ENCODE assay signal across 18 cellular contexts in the genomic region with DNA sequence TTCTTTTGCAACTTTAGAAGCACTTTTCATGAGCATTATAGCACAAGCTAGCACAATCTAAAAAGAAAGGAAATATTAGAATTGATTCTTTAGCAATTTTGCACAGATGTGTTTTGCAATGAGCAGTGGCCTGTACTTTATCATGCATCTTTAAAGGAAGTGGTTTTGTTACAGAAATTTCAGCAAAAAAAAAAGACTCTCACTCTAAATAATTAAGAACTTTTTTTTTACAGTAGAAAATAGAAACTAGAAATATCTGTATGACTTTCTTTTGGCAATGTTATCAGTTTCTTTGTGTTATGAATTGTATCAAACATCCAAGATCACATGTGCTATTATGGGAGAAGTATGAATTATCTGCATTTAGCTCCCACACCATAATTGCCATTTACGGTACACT.
DNase-seq lines count a peak whose midpoint lies in the region; ATAC-seq and TF ChIP-seq lines count a peak whose summit lies in the region.
"Had no signal": no experiment of that assay in that cellular context is flagged by ENCODE, and none has a peak within 500 bp of the region (broad histone marks: within the 10 kb centered on the region; RNA-seq: fewer than 3 reads in every experiment).

No MANE protein-coding gene starts in this region.

- H3K79me2 ChIP-seq in OCI-LY3 (ENCODE audit: low read length): no peaks in the 10 kb centered on the region
- H3K79me2 ChIP-seq: parathyroid adenoma had no signal

- H3K9me3 ChIP-seq in OCI-LY3 (ENCODE audit: insufficient read depth, low read length) (no peaks in the 10 kb centered on the region), mucosa of descending colon (no peaks in the 10 kb centered on the region)
- no peaks in the 10 kb centered on the region for H3K9me3 ChIP-seq in naive thymus-derived CD4-positive, alpha-beta T cell (ENCODE audit: control insufficient read depth in 2 of 3, low read length in 3 of 3)

- TF ChIP-seq CTCF in OCI-LY3 (IDR thresholded peaks at IDR 0.05; ENCODE audit: low read depth, low read length) (no peak), mucosa of descending colon (IDR thresholded peaks at IDR 0.05) (no peak)

- H3K9me3 Mint-ChIP-seq in activated T-cell treated with anti-CD3 and anti-CD28 coated beads, Interleukin-2, amount 50 U/mL, for 4 hours: peaks cover 3% of the 10 kb centered on the region
- peaks cover 0 to 22% (median 3%) of the 10 kb centered on the region in 11 donors for H3K9me3 Mint-ChIP-seq in naive thymus-derived CD4-positive, alpha-beta T cell

- no peak overlapping the region for H3K9ac ChIP-seq in OCI-LY3 (ENCODE audit: low read length)
- H3K9ac ChIP-seq: parathyroid adenoma had no signal

- peak overlapping the region; percentile 31 for H3K4me2 ChIP-seq in OCI-LY3 (ENCODE audit: low read length)
- H3K4me2 ChIP-seq: smooth muscle cell had no signal

- H3K4me3 ChIP-seq in OCI-LY3 (ENCODE audit: low read length): no peak overlapping the region
- H3K4me3 ChIP-seq in naive thymus-derived CD4-positive, alpha-beta T cell (ENCODE audit: low read length): no peak overlapping the region
- no peak overlapping the region for H3K4me3 ChIP-seq in mucosa of descending colon
- H3K4me3 ChIP-seq: smooth muscle cell had no signal

- H3K27ac Mint-ChIP-seq in naive thymus-derived CD4-positive, alpha-beta T cell: peak overlapping the region in 5 of 9 donors; percentile 32 to 84 (median 60)

- no peaks in the 10 kb centered on the region for H3K27me3 Mint-ChIP-seq in activated T-cell treated with anti-CD3 and anti-CD28 coated beads, Interleukin-2, amount 50 U/mL, for 4 hours (ENCODE audit: low read depth)
- no peaks in the 10 kb centered on the region for H3K27me3 Mint-ChIP-seq in naive thymus-derived CD4-positive, alpha-beta T cell

- no peaks in the 10 kb centered on the region for H4K20me1 ChIP-seq in OCI-LY3 (ENCODE audit: insufficient read depth, low read length)

- no peak for DNase-seq in activated T-cell treated with anti-CD3 and anti-CD28 coated beads, Interleukin-2, amount 50 U/mL, for 4 hours
- DNase-seq in activated T-cell treated with anti-CD3 and anti-CD28 coated beads, Interleukin-2, amount 50 U/mL, for 1 hour: no peak
- no peak for DNase-seq in naive thymus-derived CD4-positive, alpha-beta T cell
- DNase-seq in HEK293T (ENCODE audit: extremely low spot score) (no peak), mucosa of descending colon (no peak), SW480 (ENCODE audit: low spot score) (no peak)
- DNase-seq: dermis blood vessel endothelial cell; DMS153; kidney glomerular epithelial cell; NCI-H1436; NCI-H446 treated with DMSO at 0.1 percent for 48 hours; stimulated activated naive CD8-positive, alpha-beta T cell treated with anti-CD3 and anti-CD28 coated beads, Interleukin-15, Interleukin-2, amounts not matched to agents 100 U/mL and 50 U/mL, for 24 hours; SW 1271 had no signal

- ATAC-seq in activated T-cell treated with anti-CD3 and anti-CD28 coated beads, Interleukin-2, amount 50 U/mL, for 4 hours: peak; percentile 38 to 43
- peak; percentile 62 for ATAC-seq in GM18511 (IDR thresholded peaks at IDR 0.05; ENCODE audit: unreplicated experiment)
- ATAC-seq in naive thymus-derived CD4-positive, alpha-beta T cell: peak; percentile 36
- no peak for ATAC-seq in mucosa of descending colon
- ATAC-seq: stimulated activated naive CD8-positive, alpha-beta T cell treated with anti-CD3 and anti-CD28 coated beads, Interleukin-15, Interleukin-2, amounts not matched to agents 100 U/mL and 50 U/mL, for 24 hours had no signal

- peaks cover 40% of the 10 kb centered on the region for H3K4me1 Mint-ChIP-seq in activated T-cell treated with anti-CD3 and anti-CD28 coated beads, Interleukin-2, amount 50 U/mL, for 4 hours (ENCODE audit: low read depth)
- H3K4me1 Mint-ChIP-seq in naive thymus-derived CD4-positive, alpha-beta T cell: peaks cover 0 to 39% (median 5%) of the 10 kb centered on the region in 7 donors

- H2AFZ ChIP-seq in OCI-LY3 (ENCODE audit: low read depth, low read length): no peak overlapping the region
- H2AFZ ChIP-seq: parathyroid adenoma had no signal

- no peaks in the 10 kb centered on the region for H3K36me3 Mint-ChIP-seq in activated T-cell treated with anti-CD3 and anti-CD28 coated beads, Interleukin-2, amount 50 U/mL, for 4 hours (ENCODE audit: insufficient read depth)
- peaks cover 0 to 27% (median 4%) of the 10 kb centered on the region in 5 donors for H3K36me3 Mint-ChIP-seq in naive thymus-derived CD4-positive, alpha-beta T cell

- no peaks in the 10 kb centered on the region for H3K27me3 ChIP-seq in OCI-LY3 (ENCODE audit: low read depth, low read length)
- no peaks in the 10 kb centered on the region for H3K27me3 ChIP-seq in naive thymus-derived CD4-positive, alpha-beta T cell (ENCODE audit: control insufficient read depth in 2 of 2, insufficient read depth in 2 of 2, low read length in 2 of 2)

- CTCF ChIA-PET in naive thymus-derived CD4-positive, alpha-beta T cell (lab: Charles Lee): interaction anchor here (0.6 to 0.7 kb wide), 2 partner anchors 78 to 170 kb away, joined by 3 to 5 read pairs; no protein-coding TSS in a partner anchor
- CTCF ChIA-PET in HEK293T (lab: Yijun Ruan, JAX): no interaction called here

- intact Hi-C loops in naive thymus-derived CD4-positive, alpha-beta T cell (cut with micrococcal nuclease): loop anchor here (1.0 to 2.0 kb wide), 2 partner anchors 8 to 54 kb away; no protein-coding TSS in a partner anchor
- intact Hi-C loops in mucosa of descending colon (cut with DNase I, micrococcal nuclease): no loop called here

- H3K27ac ChIP-seq in OCI-LY3 (ENCODE audit: low read length): no peak overlapping the region
- no peak overlapping the region for H3K27ac ChIP-seq in naive thymus-derived CD4-positive, alpha-beta T cell (ENCODE audit: low read depth, low read length)
- H3K27ac ChIP-seq: parathyroid adenoma had no signal

- H3K4me3 Mint-ChIP-seq in activated T-cell treated with anti-CD3 and anti-CD28 coated beads, Interleukin-2, amount 50 U/mL, for 4 hours: no peak overlapping the region
- H3K4me3 Mint-ChIP-seq in naive thymus-derived CD4-positive, alpha-beta T cell: peak overlapping the region in 5 of 10 donors; percentile 37 to 66 (median 50)
- H3K4me3 Mint-ChIP-seq: IgD-negative memory B cell had no signal

- H3K36me3 ChIP-seq in OCI-LY3 (replicated peaks; ENCODE audit: low read depth, low read length): peaks cover 3% of the 10 kb centered on the region
- H3K36me3 ChIP-seq in naive thymus-derived CD4-positive, alpha-beta T cell (ENCODE audit: control insufficient read depth in 2 of 3, insufficient read depth in 3 of 3, low read length in 3 of 3): no peaks in the 10 kb centered on the region
- no peaks in the 10 kb centered on the region for H3K36me3 ChIP-seq in mucosa of descending colon (ENCODE audit: low read depth)

- POLR2A ChIA-PET in naive thymus-derived CD4-positive, alpha-beta T cell (lab: Charles Lee): interaction anchor here (0.7 kb wide), 1 partner anchor 190 kb away, joined by 4 read pairs; no protein-coding TSS in a partner anchor
- POLR2A ChIA-PET in HEK293T (lab: Yijun Ruan, JAX): no interaction called here

- H3K4me1 ChIP-seq in OCI-LY3 (ENCODE audit: low read length) (peaks cover 14% of the 10 kb centered on the region), mucosa of descending colon (ENCODE audit: low read depth) (peaks cover 24% of the 10 kb centered on the region)
- H3K4me1 ChIP-seq in naive thymus-derived CD4-positive, alpha-beta T cell (ENCODE audit: control insufficient read depth in 2 of 2, insufficient read depth in 2 of 2, low read length in 2 of 2): peaks cover 28 to 67% of the 10 kb centered on the region in 2 donors
- H3K4me1 ChIP-seq: parathyroid adenoma had no signal

TF ChIP-seq in HEK293T, 16 proteins besides CTCF, POLR2A, EP300 and RAD21:
- TF ChIP-seq L3MBTL2 (conservative IDR thresholded peaks at IDR 0.05) (no peak), PKNOX1 (IDR thresholded peaks at IDR 0.05) (no peak), HDGF (IDR thresholded peaks at IDR 0.05; ENCODE audit: borderline replicate concordance) (no peak), TARDBP (IDR thresholded peaks at IDR 0.05) (no peak), SUZ12 (IDR thresholded peaks at IDR 0.05) (no peak)
TF ChIP-seq in HEK293T: peak in this region for 0.

Comparison
In these comparisons a context has a peak if more than half of its experiments do, and no peak if none do; other contexts are left out.
1. intact Hi-C loops: an anchor here in naive thymus-derived CD4-positive, alpha-beta T cell (1.0 to 2.0 kb wide); none called in mucosa of descending colon.